ENCODE assay signal across 1 cellular context in genomic region chr19:41959056-41960053, GRCh38.
TF ChIP-seq lines count a peak whose summit lies in the region.

TSS of gene RABAC1 (minus strand) at chr19:41959321. CDS start at chr19:41959292, 29 bp downstream.

TF ChIP-seq in HEK293, 187 proteins besides CTCF, POLR2A, EP300 and RAD21 (continued from another document and continues in another):
- no peak for TF ChIP-seq KLF17 (tag by site-specific recombination; IDR thresholded peaks at IDR 0.05)
- TF ChIP-seq ZNF664 (tag by site-specific recombination; IDR thresholded peaks at IDR 0.05) = 0 out of 2 replicates have a peak, but pooled peaks have one; percentile 16
- peak; percentile 99 for TF ChIP-seq KLF8 (tag by site-specific recombination; IDR thresholded peaks at IDR 0.05)
- 0 out of 2 replicates have a peak, but pooled peaks have one; percentile 39 for TF ChIP-seq ZNF561 (tag by site-specific recombination; IDR thresholded peaks at IDR 0.05; ENCODE audit: borderline replicate concordance)
- no peak for TF ChIP-seq ZNF48 (tag by site-specific recombination; IDR thresholded peaks at IDR 0.05)
- peak; percentile 72; the same call in 1 of the 2 replicates for TF ChIP-seq EGR2 (tag by site-specific recombination; IDR thresholded peaks at IDR 0.05; ENCODE audit: low read depth)
- peak; percentile 78 for TF ChIP-seq ZBTB8A (tag by site-specific recombination; IDR thresholded peaks at IDR 0.05)
- no peak for TF ChIP-seq ZNF777 (tag by site-specific recombination; IDR thresholded peaks at IDR 0.05; ENCODE audit: borderline replicate concordance)
- TF ChIP-seq ZNF18 (tag by site-specific recombination; IDR thresholded peaks at IDR 0.05) = no peak
- TF ChIP-seq ZNF362 (tag by site-specific recombination; IDR thresholded peaks at IDR 0.05) = peak; percentile 66
- TF ChIP-seq ZBTB10 (tag by site-specific recombination; IDR thresholded peaks at IDR 0.05) = 0 out of 2 replicates have a peak, but pooled peaks have one; percentile 15
- TF ChIP-seq ZNF626 (tag by site-specific recombination; IDR thresholded peaks at IDR 0.05) = no peak
- TF ChIP-seq ZNF24 (tag by site-specific recombination; IDR thresholded peaks at IDR 0.05) = peak; percentile 60; the same call in 1 of the 2 replicates
- TF ChIP-seq ZNF707 (tag by site-specific recombination; IDR thresholded peaks at IDR 0.05) = no peak
- TF ChIP-seq ZNF785 (tag by site-specific recombination; IDR thresholded peaks at IDR 0.05) = no peak
- peak; percentile 70 for TF ChIP-seq PRDM10 (tag by site-specific recombination; IDR thresholded peaks at IDR 0.05)
- TF ChIP-seq SP7 (tag by site-specific recombination; IDR thresholded peaks at IDR 0.05) = no peak
- TF ChIP-seq ZNF146 (tag by site-specific recombination; IDR thresholded peaks at IDR 0.05) = no peak
- TF ChIP-seq BCL11A (tag by site-specific recombination; IDR thresholded peaks at IDR 0.05; ENCODE audit: low read depth) = no peak
- TF ChIP-seq ZNF580 (tag by site-specific recombination; IDR thresholded peaks at IDR 0.05) = 0 out of 2 replicates have a peak, but pooled peaks have one; percentile 66
- TF ChIP-seq ZNF354C (tag by site-specific recombination; IDR thresholded peaks at IDR 0.05; ENCODE audit: borderline replicate concordance, low read depth) = no peak
- TF ChIP-seq ZBTB11 (tag by site-specific recombination; conservative IDR thresholded peaks at IDR 0.05; ENCODE audit: low read depth) = peak; percentile 23; the same call in 1 of the 2 replicates
- TF ChIP-seq ZNF416 (tag by site-specific recombination; IDR thresholded peaks at IDR 0.05) = no peak
- TF ChIP-seq ZNF830 (tag by site-specific recombination; IDR thresholded peaks at IDR 0.05; ENCODE audit: low read depth) = no peak
- peak; percentile 97 for TF ChIP-seq SP3 (tag by site-specific recombination; IDR thresholded peaks at IDR 0.05)
- TF ChIP-seq ZNF530 (tag by site-specific recombination; IDR thresholded peaks at IDR 0.05; ENCODE audit: low read depth) = no peak
- TF ChIP-seq ZNF585B (tag by site-specific recombination; IDR thresholded peaks at IDR 0.05) = no peak
- TF ChIP-seq ZBTB26 (tag by site-specific recombination; optimal IDR thresholded peaks at IDR 0.05) = peak; percentile 52
- peak; percentile 91 for TF ChIP-seq GLIS2 (tag by site-specific recombination; IDR thresholded peaks at IDR 0.05)
- peak; percentile 99 for TF ChIP-seq KLF7 (tag by site-specific recombination; IDR thresholded peaks at IDR 0.05; ENCODE audit: borderline replicate concordance)
- no peak for TF ChIP-seq PRDM6 (tag by site-specific recombination; IDR thresholded peaks at IDR 0.05)
- TF ChIP-seq ZNF221 (tag by site-specific recombination; IDR thresholded peaks at IDR 0.05; ENCODE audit: borderline replicate concordance) = no peak
- TF ChIP-seq KLF9 (tag by site-specific recombination; IDR thresholded peaks at IDR 0.05; ENCODE audit: low read depth) = peak; percentile 66
- TF ChIP-seq YY1 (tag by site-specific recombination; IDR thresholded peaks at IDR 0.05) = peak; percentile 91
- TF ChIP-seq ZNF366 (tag by site-specific recombination; conservative IDR thresholded peaks at IDR 0.05) = no peak
- peak; percentile 55; the same call in 1 of the 2 replicates for TF ChIP-seq ZNF394 (tag by site-specific recombination; IDR thresholded peaks at IDR 0.05; ENCODE audit: borderline replicate concordance)
- TF ChIP-seq ZNF280D (tag by site-specific recombination; IDR thresholded peaks at IDR 0.05) = no peak
- no peak for TF ChIP-seq ZNF350 (tag by site-specific recombination; IDR thresholded peaks at IDR 0.05)
